2 cellular contexts compared by ENCODE assay signal in the genomic region with DNA sequence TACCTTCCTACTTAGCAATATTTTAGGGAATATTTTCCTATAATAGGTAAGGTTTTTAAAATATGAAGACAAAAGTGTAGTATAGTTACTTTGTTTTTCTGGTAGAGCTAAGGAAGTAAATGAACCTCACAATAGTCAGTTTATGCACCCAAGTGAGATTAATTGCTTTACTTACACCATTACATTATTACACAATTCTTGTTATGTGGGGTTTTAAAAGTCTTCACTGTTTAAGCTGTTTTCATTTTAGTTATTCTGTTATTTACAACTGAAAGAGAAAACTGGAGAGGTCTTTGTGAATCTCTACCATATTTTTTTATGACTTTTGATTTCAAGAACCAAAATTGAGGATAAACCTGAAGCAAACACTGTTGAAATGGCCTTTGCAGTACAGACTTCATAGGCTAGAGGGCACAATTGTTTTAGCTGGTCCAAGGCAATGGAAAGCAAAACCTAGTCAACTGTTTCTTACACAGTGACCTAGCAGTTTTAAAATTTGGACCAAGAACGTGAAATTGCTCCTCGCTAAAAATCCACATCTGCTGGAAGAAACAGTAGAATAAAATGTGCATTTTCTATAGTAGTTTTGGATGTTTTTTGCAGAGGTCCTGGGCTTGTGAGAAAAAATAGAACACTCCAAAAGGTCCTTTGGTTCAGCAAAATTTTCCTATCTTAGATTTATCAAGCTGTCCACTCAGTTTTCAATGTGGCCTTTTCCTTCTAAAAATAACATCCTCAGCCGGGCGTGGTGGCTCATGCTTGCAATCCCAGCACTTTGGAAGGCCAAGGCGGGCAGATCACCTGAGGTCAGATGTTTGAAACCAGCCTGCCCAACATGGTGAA.
TF ChIP-seq lines count a peak whose summit lies in the region.

No MANE protein-coding gene starts in this region.

TF ChIP-seq in IMR-90, 13 proteins besides CTCF, POLR2A, EP300 and RAD21 (continued from another document):
- TF ChIP-seq, protein P1, sequence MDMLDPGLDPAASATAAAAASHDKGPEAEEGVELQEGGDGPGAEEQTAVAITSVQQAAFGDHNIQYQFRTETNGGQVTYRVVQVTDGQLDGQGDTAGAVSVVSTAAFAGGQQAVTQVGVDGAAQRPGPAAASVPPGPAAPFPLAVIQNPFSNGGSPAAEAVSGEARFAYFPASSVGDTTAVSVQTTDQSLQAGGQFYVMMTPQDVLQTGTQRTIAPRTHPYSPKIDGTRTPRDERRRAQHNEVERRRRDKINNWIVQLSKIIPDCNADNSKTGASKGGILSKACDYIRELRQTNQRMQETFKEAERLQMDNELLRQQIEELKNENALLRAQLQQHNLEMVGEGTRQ (IDR thresholded peaks at IDR 0.05; ENCODE audit: low read depth, low read length): no peak

TF ChIP-seq in SK-N-SH, 30 proteins besides CTCF, POLR2A, EP300 and RAD21 (continued from another document):
- TF ChIP-seq TEAD4 (IDR thresholded peaks at IDR 0.05; ENCODE audit: borderline replicate concordance, insufficient read depth): no peak
- TF ChIP-seq NRF1 (IDR thresholded peaks at IDR 0.05; ENCODE audit: low read depth, low read length): no peak
- TF ChIP-seq TCF12 (IDR thresholded peaks at IDR 0.05): no peak
- no peak for TF ChIP-seq JUND (IDR thresholded peaks at IDR 0.05)
- TF ChIP-seq TAF1 (IDR thresholded peaks at IDR 0.05; ENCODE audit: borderline replicate concordance, low read depth, low read length): no peak
- TF ChIP-seq GABPA (IDR thresholded peaks at IDR 0.05; ENCODE audit: low read depth): no peak
- peak; percentile 12 for TF ChIP-seq CHD2 (IDR thresholded peaks at IDR 0.05; ENCODE audit: low read length, partially characterized antibody)
- TF ChIP-seq, protein P2, sequence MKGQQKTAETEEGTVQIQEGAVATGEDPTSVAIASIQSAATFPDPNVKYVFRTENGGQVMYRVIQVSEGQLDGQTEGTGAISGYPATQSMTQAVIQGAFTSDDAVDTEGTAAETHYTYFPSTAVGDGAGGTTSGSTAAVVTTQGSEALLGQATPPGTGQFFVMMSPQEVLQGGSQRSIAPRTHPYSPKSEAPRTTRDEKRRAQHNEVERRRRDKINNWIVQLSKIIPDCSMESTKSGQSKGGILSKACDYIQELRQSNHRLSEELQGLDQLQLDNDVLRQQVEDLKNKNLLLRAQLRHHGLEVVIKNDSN (IDR thresholded peaks at IDR 0.05; ENCODE audit: borderline replicate concordance, low read depth): no peak
- TF ChIP-seq, protein P3, sequence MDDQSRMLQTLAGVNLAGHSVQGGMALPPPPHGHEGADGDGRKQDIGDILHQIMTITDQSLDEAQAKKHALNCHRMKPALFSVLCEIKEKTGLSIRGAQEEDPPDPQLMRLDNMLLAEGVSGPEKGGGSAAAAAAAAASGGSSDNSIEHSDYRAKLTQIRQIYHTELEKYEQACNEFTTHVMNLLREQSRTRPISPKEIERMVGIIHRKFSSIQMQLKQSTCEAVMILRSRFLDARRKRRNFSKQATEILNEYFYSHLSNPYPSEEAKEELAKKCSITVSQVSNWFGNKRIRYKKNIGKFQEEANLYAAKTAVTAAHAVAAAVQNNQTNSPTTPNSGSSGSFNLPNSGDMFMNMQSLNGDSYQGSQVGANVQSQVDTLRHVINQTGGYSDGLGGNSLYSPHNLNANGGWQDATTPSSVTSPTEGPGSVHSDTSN (IDR thresholded peaks at IDR 0.05): no peak
- no peak for TF ChIP-seq ELF1 (IDR thresholded peaks at IDR 0.05)
- TF ChIP-seq, protein P4, sequence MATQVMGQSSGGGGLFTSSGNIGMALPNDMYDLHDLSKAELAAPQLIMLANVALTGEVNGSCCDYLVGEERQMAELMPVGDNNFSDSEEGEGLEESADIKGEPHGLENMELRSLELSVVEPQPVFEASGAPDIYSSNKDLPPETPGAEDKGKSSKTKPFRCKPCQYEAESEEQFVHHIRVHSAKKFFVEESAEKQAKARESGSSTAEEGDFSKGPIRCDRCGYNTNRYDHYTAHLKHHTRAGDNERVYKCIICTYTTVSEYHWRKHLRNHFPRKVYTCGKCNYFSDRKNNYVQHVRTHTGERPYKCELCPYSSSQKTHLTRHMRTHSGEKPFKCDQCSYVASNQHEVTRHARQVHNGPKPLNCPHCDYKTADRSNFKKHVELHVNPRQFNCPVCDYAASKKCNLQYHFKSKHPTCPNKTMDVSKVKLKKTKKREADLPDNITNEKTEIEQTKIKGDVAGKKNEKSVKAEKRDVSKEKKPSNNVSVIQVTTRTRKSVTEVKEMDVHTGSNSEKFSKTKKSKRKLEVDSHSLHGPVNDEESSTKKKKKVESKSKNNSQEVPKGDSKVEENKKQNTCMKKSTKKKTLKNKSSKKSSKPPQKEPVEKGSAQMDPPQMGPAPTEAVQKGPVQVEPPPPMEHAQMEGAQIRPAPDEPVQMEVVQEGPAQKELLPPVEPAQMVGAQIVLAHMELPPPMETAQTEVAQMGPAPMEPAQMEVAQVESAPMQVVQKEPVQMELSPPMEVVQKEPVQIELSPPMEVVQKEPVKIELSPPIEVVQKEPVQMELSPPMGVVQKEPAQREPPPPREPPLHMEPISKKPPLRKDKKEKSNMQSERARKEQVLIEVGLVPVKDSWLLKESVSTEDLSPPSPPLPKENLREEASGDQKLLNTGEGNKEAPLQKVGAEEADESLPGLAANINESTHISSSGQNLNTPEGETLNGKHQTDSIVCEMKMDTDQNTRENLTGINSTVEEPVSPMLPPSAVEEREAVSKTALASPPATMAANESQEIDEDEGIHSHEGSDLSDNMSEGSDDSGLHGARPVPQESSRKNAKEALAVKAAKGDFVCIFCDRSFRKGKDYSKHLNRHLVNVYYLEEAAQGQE (IDR thresholded peaks at IDR 0.05; ENCODE audit: low read depth, low read length): no peak
- TF ChIP-seq, protein P5, sequence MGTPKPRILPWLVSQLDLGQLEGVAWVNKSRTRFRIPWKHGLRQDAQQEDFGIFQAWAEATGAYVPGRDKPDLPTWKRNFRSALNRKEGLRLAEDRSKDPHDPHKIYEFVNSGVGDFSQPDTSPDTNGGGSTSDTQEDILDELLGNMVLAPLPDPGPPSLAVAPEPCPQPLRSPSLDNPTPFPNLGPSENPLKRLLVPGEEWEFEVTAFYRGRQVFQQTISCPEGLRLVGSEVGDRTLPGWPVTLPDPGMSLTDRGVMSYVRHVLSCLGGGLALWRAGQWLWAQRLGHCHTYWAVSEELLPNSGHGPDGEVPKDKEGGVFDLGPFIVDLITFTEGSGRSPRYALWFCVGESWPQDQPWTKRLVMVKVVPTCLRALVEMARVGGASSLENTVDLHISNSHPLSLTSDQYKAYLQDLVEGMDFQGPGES (IDR thresholded peaks at IDR 0.05; ENCODE audit: low read depth, low read length): 0 out of 2 replicates have a peak, but pooled peaks have one; percentile 5
- TF ChIP-seq RFX5 (IDR thresholded peaks at IDR 0.05; ENCODE audit: low read length): peak; percentile 49; the same call in 1 of the 2 replicates
- no peak for TF ChIP-seq MEF2A (IDR thresholded peaks at IDR 0.05; ENCODE audit: borderline replicate concordance, low read depth)
- no peak for TF ChIP-seq YY1 (IDR thresholded peaks at IDR 0.05; ENCODE audit: low read depth)
- TF ChIP-seq EZH2phosphoT487 (IDR thresholded peaks at IDR 0.05; ENCODE audit: borderline replicate concordance, low read depth): no peak
